1 cellular context compared by ENCODE assay signal in genomic region chr10:27341001-27341400, GRCh38.
TF ChIP-seq lines count a peak whose summit lies in the region.

No MANE protein-coding gene starts in this region.

TF ChIP-seq in HepG2, 621 proteins besides CTCF, POLR2A, EP300 and RAD21 (continued from another document and continues in another):
- TF ChIP-seq ARID5B (CRISPR knock-in tag; IDR thresholded peaks at IDR 0.05) (peak; percentile 46), SOX5 (CRISPR knock-in tag; IDR thresholded peaks at IDR 0.05; ENCODE audit: borderline replicate concordance) (peak; percentile 71; the same call in 1 of the 2 replicates), THAP8 (CRISPR knock-in tag; IDR thresholded peaks at IDR 0.05; ENCODE audit: borderline replicate concordance) (no peak), TCF7 (IDR thresholded peaks at IDR 0.05; ENCODE audit: low read depth) (peak; percentile 26; the same call in 1 of the 2 replicates), PCBP2 (optimal IDR thresholded peaks at IDR 0.05; ENCODE audit: low read depth, low read length, poor library complexity, severe bottlenecking) (no peak), KDM4B (CRISPR knock-in tag; IDR thresholded peaks at IDR 0.05) (no peak), MTA1 (CRISPR knock-in tag; IDR thresholded peaks at IDR 0.05; ENCODE audit: borderline replicate concordance) (no peak), ZFP37 (CRISPR knock-in tag; IDR thresholded peaks at IDR 0.05; ENCODE audit: borderline replicate concordance) (no peak), NKX3-1 (CRISPR knock-in tag; IDR thresholded peaks at IDR 0.05) (no peak), IRF9 (CRISPR knock-in tag; IDR thresholded peaks at IDR 0.05; ENCODE audit: borderline replicate concordance) (no peak), CBX5 (CRISPR knock-in tag; IDR thresholded peaks at IDR 0.05; ENCODE audit: borderline replicate concordance) (no peak), ZNF414 (CRISPR knock-in tag; IDR thresholded peaks at IDR 0.05) (no peak), ZNF768 (CRISPR knock-in tag; IDR thresholded peaks at IDR 0.05) (no peak), SNRNP70 (IDR thresholded peaks at IDR 0.05; ENCODE audit: low read depth, low read length) (no peak), PITX1 (CRISPR knock-in tag; IDR thresholded peaks at IDR 0.05) (no peak), ZNF550 (CRISPR knock-in tag; IDR thresholded peaks at IDR 0.05; ENCODE audit: borderline replicate concordance) (no peak), HDAC2 (CRISPR knock-in tag; IDR thresholded peaks at IDR 0.05) (no peak), FOXA3 (CRISPR knock-in tag; IDR thresholded peaks at IDR 0.05) (peak; percentile 72), IKZF5 (CRISPR knock-in tag; IDR thresholded peaks at IDR 0.05) (no peak), IKZF4 (CRISPR knock-in tag; IDR thresholded peaks at IDR 0.05; ENCODE audit: borderline replicate concordance, low read depth, not compliant biosample characterization) (no peak), SIX4 (CRISPR knock-in tag; IDR thresholded peaks at IDR 0.05) (no peak), ZNF367 (CRISPR knock-in tag; IDR thresholded peaks at IDR 0.05; ENCODE audit: borderline replicate concordance) (no peak), ZNF614 (CRISPR knock-in tag; IDR thresholded peaks at IDR 0.05; ENCODE audit: borderline replicate concordance) (no peak), PATZ1 (CRISPR knock-in tag; IDR thresholded peaks at IDR 0.05) (no peak), ZNF564 (CRISPR knock-in tag; IDR thresholded peaks at IDR 0.05) (no peak), ZFY (CRISPR knock-in tag; IDR thresholded peaks at IDR 0.05) (no peak), ZNF839 (CRISPR knock-in tag; IDR thresholded peaks at IDR 0.05; ENCODE audit: borderline replicate concordance) (no peak), SMAD1 (CRISPR knock-in tag; IDR thresholded peaks at IDR 0.05; ENCODE audit: borderline replicate concordance, low read depth) (no peak), PREB (CRISPR knock-in tag; IDR thresholded peaks at IDR 0.05) (no peak), ZSCAN20 (CRISPR knock-in tag; IDR thresholded peaks at IDR 0.05; ENCODE audit: borderline replicate concordance) (no peak), TGIF2 (CRISPR knock-in tag; IDR thresholded peaks at IDR 0.05) (no peak), ETV6 (CRISPR knock-in tag; conservative IDR thresholded peaks at IDR 0.05) (no peak), SOX6 (IDR thresholded peaks at IDR 0.05) (no peak), SOX6 (CRISPR knock-in tag; IDR thresholded peaks at IDR 0.05) (peak; percentile 63), ZNF609 (CRISPR knock-in tag; IDR thresholded peaks at IDR 0.05; ENCODE audit: borderline replicate concordance) (0 out of 2 replicates have a peak, but pooled peaks have one; percentile 19), HHEX (CRISPR knock-in tag; IDR thresholded peaks at IDR 0.05) (0 out of 2 replicates have a peak, but pooled peaks have one; percentile 11), ZMYM4 (CRISPR knock-in tag; IDR thresholded peaks at IDR 0.05) (no peak), ZNF75D (CRISPR knock-in tag; IDR thresholded peaks at IDR 0.05; ENCODE audit: borderline replicate concordance) (no peak), ATF1 (CRISPR knock-in tag; IDR thresholded peaks at IDR 0.05) (no peak), XRCC5 (optimal IDR thresholded peaks at IDR 0.05; ENCODE audit: low read length) (no peak), SATB2 (CRISPR knock-in tag; IDR thresholded peaks at IDR 0.05) (no peak), FOXP1 (IDR thresholded peaks at IDR 0.05) (no peak), FOXP1 (CRISPR knock-in tag; IDR thresholded peaks at IDR 0.05) (peak; percentile 31; the same call in 1 of the 2 replicates), GLMP (CRISPR knock-in tag; IDR thresholded peaks at IDR 0.05; ENCODE audit: borderline replicate concordance) (no peak), KLF11 (CRISPR knock-in tag; IDR thresholded peaks at IDR 0.05) (no peak), ZNF232 (CRISPR knock-in tag; IDR thresholded peaks at IDR 0.05; ENCODE audit: borderline replicate concordance) (no peak), HNF4A (CRISPR knock-in tag; IDR thresholded peaks at IDR 0.05) (peak; percentile 37), FUBP1 (CRISPR knock-in tag; IDR thresholded peaks at IDR 0.05; ENCODE audit: borderline replicate concordance) (no peak), ZNF607 (CRISPR knock-in tag; IDR thresholded peaks at IDR 0.05; ENCODE audit: borderline replicate concordance) (no peak)
